Comparison of ENCODE assay signal across 1 cellular context in genomic region chr6:118356054-118356453, GRCh38.
TF ChIP-seq lines count a peak whose summit lies in the region.

No MANE protein-coding gene starts in this region.

TF ChIP-seq in GM23338, 12 proteins besides CTCF, POLR2A, EP300 and RAD21 (continued from another document):
- TF ChIP-seq ZNF462 (CRISPR knock-in tag; IDR thresholded peaks at IDR 0.05), result no peak
- TF ChIP-seq ETS1 (IDR thresholded peaks at IDR 0.05), result no peak
- no peak for TF ChIP-seq EZH2phosphoT487 (IDR thresholded peaks at IDR 0.05; ENCODE audit: unreplicated experiment)
